10 cellular contexts compared by ENCODE assay signal in genomic region chr1:211420389-211420788, GRCh38.
DNase-seq lines count a peak whose midpoint lies in the region; ATAC-seq lines count a peak whose summit lies in the region.
"Had no signal": no experiment of that assay in that cellular context is flagged by ENCODE, and none has a peak within 500 bp of the region (broad histone marks: within the 10 kb centered on the region; RNA-seq: fewer than 3 reads in every experiment).

No MANE protein-coding gene starts in this region.

- H3K4me1 ChIP-seq in ACC112 (ENCODE audit: control insufficient read depth, insufficient read depth, low read length, unreplicated experiment) (peaks cover 17% of the 10 kb centered on the region), right cardiac atrium (ENCODE audit: control insufficient read depth, insufficient read depth, low read length) (no peaks in the 10 kb centered on the region)

- no peak overlapping the region for H2AFZ ChIP-seq in ACC112 (ENCODE audit: low read length, unreplicated experiment)

- ATAC-seq in GM21367 (IDR thresholded peaks at IDR 0.05; ENCODE audit: unreplicated experiment) (peak; percentile 26), right cardiac atrium (no peak), HG02885 (IDR thresholded peaks at IDR 0.05; ENCODE audit: poor library complexity, unreplicated experiment) (no peak)

- H3K4me3 ChIP-seq in ACC112 (ENCODE audit: low read depth, low read length) (peak overlapping the region; percentile 20; the same call in 1 of the 2 replicates), right cardiac atrium (ENCODE audit: low read length) (no peak overlapping the region)

- no peaks in the 10 kb centered on the region for H3K79me2 ChIP-seq in ACC112 (ENCODE audit: control insufficient read depth, insufficient read depth, low read length, unreplicated experiment)

- no peaks in the 10 kb centered on the region for H3K36me3 ChIP-seq in ACC112 (ENCODE audit: insufficient read depth, low read length)

- intact Hi-C loops in right cardiac atrium (cut with DNase I) = no loop called here

- DNase-seq in NCI-H69 (lab: John Stamatoyannopoulos, UW) (peak; percentile 93), dedifferentiated amniotic fluid mesenchymal stem cell (ENCODE audit: extremely low spot score) (peak; percentile 31), KG1 (lab: John Stamatoyannopoulos, UW) (no peak), right cardiac atrium (no peak), NCI-H748 (lab: John Stamatoyannopoulos, UW; ENCODE audit: unreplicated experiment) (no peak)
- DNase-seq: Calu3, NCI-H2029 treated with DMSO at 0.1 percent for 48 hours had no signal

- no peaks in the 10 kb centered on the region for H3K27me3 ChIP-seq in ACC112 (ENCODE audit: insufficient read depth, low read length)
- no peaks in the 10 kb centered on the region for H3K27me3 ChIP-seq in right cardiac atrium (ENCODE audit: control insufficient read depth, insufficient read depth)

- 83% methylated on average over 2 of the region's 2 CpGs for WGBS in right cardiac atrium

- H3K9me3 ChIP-seq in right cardiac atrium (ENCODE audit: control insufficient read depth, low read length) = no peaks in the 10 kb centered on the region

- H3K27ac ChIP-seq in ACC112 (ENCODE audit: low read depth, low read length) (peak overlapping the region; percentile 32), right cardiac atrium (ENCODE audit: low read length) (no peak overlapping the region)

Comparison
In these comparisons a context has a peak if more than half of its experiments do, and no peak if none do; other contexts are left out.
1. DNase-seq: peak in NCI-H69 (single experiment) and dedifferentiated amniotic fluid mesenchymal stem cell (single experiment); none in KG1 (single experiment), right cardiac atrium (0 of 3) and NCI-H748 (single experiment).